8 cellular contexts compared by ENCODE assay signal in genomic region chr5:694042-694431, GRCh38. TPM values are rescaled to one million over a fixed set of nuclear protein-coding genes. Genes with fewer than 3 reads are reported as not detected.
DNase-seq lines count a peak whose midpoint lies in the region; ATAC-seq and TF ChIP-seq lines count a peak whose summit lies in the region.
"Not testable (repeated sequence)": the region's sequence is repeated elsewhere in the genome, so short reads cannot be mapped to it uniquely, and the experiment has no call there.
"Had no signal": no experiment of that assay in that cellular context is flagged by ENCODE, and none has a peak within 500 bp of the region (broad histone marks: within the 10 kb centered on the region; RNA-seq: fewer than 3 reads in every experiment).

No MANE protein-coding gene starts in this region.

- CTCF ChIA-PET in activated CD4-positive, alpha-beta memory T cell treated with anti-CD3 and anti-CD28 coated beads, Interleukin-2, amount 10 ng/mL, durations not matched to agents 7 days and 5 days (lab: Charles Lee), result not testable (repeated sequence)

- peak; percentile 38 for DNase-seq in H7
- DNase-seq in LNCaP clone FGC (ENCODE audit: low read depth); colonic mucosa: not testable (repeated sequence)
- DNase-seq in activated CD4-positive, alpha-beta memory T cell treated with anti-CD3 and anti-CD28 coated beads, Interleukin-2, amount 10 ng/mL, durations not matched to agents 7 days and 5 days, result peak; percentile 15
- DNase-seq in left cardiac atrium, result peak; percentile 46
- peak; percentile 91 for DNase-seq in mesenteric fat pad (ENCODE audit: low spot score)
- DNase-seq in spleen, result peak; percentile 80

- not testable (repeated sequence) for H3K27ac Mint-ChIP-seq in activated CD4-positive, alpha-beta memory T cell treated with anti-CD3 and anti-CD28 coated beads, Interleukin-2, amount 10 ng/mL, durations not matched to agents 7 days and 5 days

- peaks cover 13% of the 10 kb centered on the region for H3K27me3 ChIP-seq in H7 (ENCODE audit: control insufficient read depth, insufficient read depth, low read length)
- H3K27me3 ChIP-seq in colonic mucosa, result not testable (repeated sequence)
- H3K27me3 ChIP-seq in spleen (replicated peaks in 1 of 7), result peaks cover 0 to 18% (median 0%) of the 10 kb centered on the region in 7 donors

- POLR2A ChIA-PET in activated CD4-positive, alpha-beta memory T cell treated with anti-CD3 and anti-CD28 coated beads, Interleukin-2, amount 10 ng/mL, durations not matched to agents 7 days and 5 days (lab: Charles Lee), result not testable (repeated sequence)

- not testable (repeated sequence) for H3K27ac ChIP-seq in colonic mucosa, spleen

- not testable (repeated sequence) for H3K4me1 Mint-ChIP-seq in activated CD4-positive, alpha-beta memory T cell treated with anti-CD3 and anti-CD28 coated beads, Interleukin-2, amount 10 ng/mL, durations not matched to agents 7 days and 5 days

- H3K9ac ChIP-seq in colonic mucosa (ENCODE audit: low read depth in 2 of 2, low read length in 2 of 2), result peak overlapping the region in 1 of 2 donors; percentile 63

- not testable (repeated sequence) for H3K4me3 ChIP-seq in H7 (ENCODE audit: insufficient read depth, low read depth, low read length)
- H3K4me3 ChIP-seq in LNCaP clone FGC (ENCODE audit: low read depth, low read length) (peak overlapping the region; percentile 53), colonic mucosa (peak overlapping the region; percentile 47), spleen (peak overlapping the region in 5 of 8 donors; percentile 48 to 83 (median 54))

- 0 to 9% (median 3%) methylated on average over 1 to 14 of the region's 22 CpGs for WGBS in spleen, 5 donors

- not testable (repeated sequence) for H3K4me1 ChIP-seq in colonic mucosa
- H3K4me1 ChIP-seq in spleen, result peaks cover 0 to 12% (median 5%) of the 10 kb centered on the region in 6 donors

- not testable (repeated sequence) for TF ChIP-seq POLR2A in spleen (IDR thresholded peaks at IDR 0.05)

- not testable (repeated sequence) for TF ChIP-seq CTCF in LNCaP clone FGC (IDR thresholded peaks at IDR 0.05; ENCODE audit: control insufficient read depth, extremely low read depth, insufficient read depth); colonic mucosa (IDR thresholded peaks at IDR 0.05); spleen (IDR thresholded peaks at IDR 0.05 in 8 of 11, conservative IDR thresholded peaks at IDR 0.05 in 3 of 11)

- ATAC-seq in left cardiac atrium, result peak in 1 of 2 donors; percentile 2

- H3K9me3 Mint-ChIP-seq in activated CD4-positive, alpha-beta memory T cell treated with anti-CD3 and anti-CD28 coated beads, Interleukin-2, amount 10 ng/mL, durations not matched to agents 7 days and 5 days, result not testable (repeated sequence)

- not testable (repeated sequence) for H3K4me3 Mint-ChIP-seq in activated CD4-positive, alpha-beta memory T cell treated with anti-CD3 and anti-CD28 coated beads, Interleukin-2, amount 10 ng/mL, durations not matched to agents 7 days and 5 days

- not testable (repeated sequence) for H3K36me3 ChIP-seq in H7 (replicated peaks; ENCODE audit: control insufficient read depth, insufficient read depth, low read length); colonic mucosa; spleen

- intact Hi-C loops in colonic mucosa (cut with DNase I); left cardiac atrium (cut with DNase I); spleen (cut with DNase I; ENCODE audit: low total_unique reads): not testable (repeated sequence)

- not testable (repeated sequence) for H3K9me3 ChIP-seq in colonic mucosa, spleen

- not testable (repeated sequence) for H3K36me3 Mint-ChIP-seq in activated CD4-positive, alpha-beta memory T cell treated with anti-CD3 and anti-CD28 coated beads, Interleukin-2, amount 10 ng/mL, durations not matched to agents 7 days and 5 days (ENCODE audit: low read depth)

- H3K27me3 Mint-ChIP-seq in activated CD4-positive, alpha-beta memory T cell treated with anti-CD3 and anti-CD28 coated beads, Interleukin-2, amount 10 ng/mL, durations not matched to agents 7 days and 5 days, result peaks cover 12% of the 10 kb centered on the region

RNA-seq across cellular contexts. Expression of gene TPPP, which starts 0.9 kb away (rescaled TPM):
- 0.31 and 0.92 TPM in 2 replicates for total RNA-seq in H7 (2014; rRNA removed; shearing (Covaris generic))
- under 1 TPM; 0.10 to 0.15 TPM for total RNA-seq in activated CD4-positive, alpha-beta memory T cell treated with anti-CD3 and anti-CD28 coated beads, Interleukin-2, amount 10 ng/mL, durations not matched to agents 7 days and 5 days
- total RNA-seq in colonic mucosa (1 to 10 TPM; 1.7 to 4.0 TPM), left cardiac atrium (10 to 100 TPM; 15.5 to 25.0 TPM), mesenteric fat pad (5.4 TPM), spleen (10 to 100 TPM in 1 of 7 donors, 1 to 10 TPM in 6; 2.4 to 12.2 (median 4.4) TPM)
- under 1 TPM; 0.30 to 0.83 (median 0.41) TPM for polyA plus RNA-seq in spleen
- polyA plus RNA-seq: IgD-negative memory B cell had no signal
